In genomic region chr21:42969193-42969600, GRCh38 we compare ENCODE assay signal across 1 cellular context.
TF ChIP-seq lines count a peak whose summit lies in the region.

No MANE protein-coding gene starts in this region.

TF ChIP-seq in K562, 482 proteins besides CTCF, POLR2A, EP300 and RAD21 (continued from another document and continues in another):
- TF ChIP-seq ATF4 (CRISPR knock-in tag; IDR thresholded peaks at IDR 0.05) = 0 out of 2 replicates have a peak, but pooled peaks have one; percentile 33
- no peak for TF ChIP-seq ZFP36 (IDR thresholded peaks at IDR 0.05; ENCODE audit: low read depth, low read length, partially characterized antibody)
- TF ChIP-seq ZNF354B (CRISPR knock-in tag; IDR thresholded peaks at IDR 0.05) = no peak
- TF ChIP-seq ZNF764 (CRISPR knock-in tag; IDR thresholded peaks at IDR 0.05; ENCODE audit: low read depth) = no peak
- TF ChIP-seq ZNF77 (CRISPR knock-in tag; IDR thresholded peaks at IDR 0.05) = no peak
- TF ChIP-seq NCOA6 (IDR thresholded peaks at IDR 0.05) = no peak
- TF ChIP-seq TCF15 (CRISPR knock-in tag; IDR thresholded peaks at IDR 0.05) = peak; percentile 81; the same call in 1 of the 2 replicates
- TF ChIP-seq ZNF280A (IDR thresholded peaks at IDR 0.05; ENCODE audit: low read depth, partially characterized antibody) = no peak
- TF ChIP-seq IRF9 (tag; IDR thresholded peaks at IDR 0.05) = no peak
- no peak for TF ChIP-seq HIVEP1 (CRISPR knock-in tag; IDR thresholded peaks at IDR 0.05)
- TF ChIP-seq ILF3 (IDR thresholded peaks at IDR 0.05; ENCODE audit: borderline replicate concordance) = no peak
- no peak for TF ChIP-seq ESRRB (CRISPR knock-in tag; IDR thresholded peaks at IDR 0.05; ENCODE audit: borderline replicate concordance)
- TF ChIP-seq ZNF76 (CRISPR knock-in tag; IDR thresholded peaks at IDR 0.05; ENCODE audit: borderline replicate concordance) = 0 out of 2 replicates have a peak, but pooled peaks have one; percentile 50
- TF ChIP-seq PRMT5 (CRISPR knock-in tag; IDR thresholded peaks at IDR 0.05) = no peak
- no peak for TF ChIP-seq PYGO2 (tag; IDR thresholded peaks at IDR 0.05)
- no peak for TF ChIP-seq ZBTB40 (IDR thresholded peaks at IDR 0.05)
- no peak for TF ChIP-seq ZBTB40 (CRISPR knock-in tag; IDR thresholded peaks at IDR 0.05)
- TF ChIP-seq CREB3L1 (IDR thresholded peaks at IDR 0.05; ENCODE audit: borderline replicate concordance, low read depth) = no peak
- no peak for TF ChIP-seq YBX1 (IDR thresholded peaks at IDR 0.05)
- TF ChIP-seq ZNF436 (CRISPR knock-in tag; IDR thresholded peaks at IDR 0.05) = no peak
- TF ChIP-seq GABPB2 (CRISPR knock-in tag; conservative IDR thresholded peaks at IDR 0.05) = no peak
- TF ChIP-seq CGGBP1 (CRISPR knock-in tag; IDR thresholded peaks at IDR 0.05) = no peak
- peak; percentile 78; the same call in 1 of the 2 replicates for TF ChIP-seq HSF4 (CRISPR knock-in tag; IDR thresholded peaks at IDR 0.05; ENCODE audit: borderline replicate concordance)
- TF ChIP-seq MAFG (tag; conservative IDR thresholded peaks at IDR 0.05) = no peak
- TF ChIP-seq BCLAF1 (IDR thresholded peaks at IDR 0.05; ENCODE audit: borderline replicate concordance in 1 of 2, control insufficient read depth in 1 of 2, low read depth in 2 of 2, low read length in 1 of 2) = no peak
- no peak for TF ChIP-seq ZC3H11A (IDR thresholded peaks at IDR 0.05; ENCODE audit: low read depth, low read length)
- TF ChIP-seq TCF3 (CRISPR knock-in tag; IDR thresholded peaks at IDR 0.05) = no peak
- TF ChIP-seq PURB (CRISPR knock-in tag; IDR thresholded peaks at IDR 0.05; ENCODE audit: low read depth) = no peak
- 0 out of 2 replicates have a peak, but pooled peaks have one; percentile 64 for TF ChIP-seq HDAC8 (tag; IDR thresholded peaks at IDR 0.05)
- no peak for TF ChIP-seq DACH1 (IDR thresholded peaks at IDR 0.05; ENCODE audit: partially characterized antibody)
- no peak for TF ChIP-seq JUNB (CRISPR knock-in tag; conservative IDR thresholded peaks at IDR 0.05)
- no peak for TF ChIP-seq CEBPB (tag; IDR thresholded peaks at IDR 0.05)
- TF ChIP-seq ARHGAP35 (IDR thresholded peaks at IDR 0.05; ENCODE audit: partially characterized antibody) = no peak
- TF ChIP-seq HOXB6 (CRISPR knock-in tag; IDR thresholded peaks at IDR 0.05; ENCODE audit: borderline replicate concordance) = no peak
- no peak for TF ChIP-seq ESRRA (IDR thresholded peaks at IDR 0.05; ENCODE audit: borderline replicate concordance, low read depth)
- TF ChIP-seq CHD2 (IDR thresholded peaks at IDR 0.05; ENCODE audit: low read depth, low read length) = no peak
- TF ChIP-seq ATF7 (IDR thresholded peaks at IDR 0.05) = 0 out of 2 replicates have a peak, but pooled peaks have one; percentile 7
- TF ChIP-seq GATAD2B (IDR thresholded peaks at IDR 0.05; ENCODE audit: borderline replicate concordance) = no peak
- TF ChIP-seq NBN (IDR thresholded peaks at IDR 0.05; ENCODE audit: low read depth) = no peak
- no peak for TF ChIP-seq RBM39 (optimal IDR thresholded peaks at IDR 0.05; ENCODE audit: low read depth, low read length)
- peak; percentile 58 for TF ChIP-seq ARID1B (IDR thresholded peaks at IDR 0.05)
- no peak for TF ChIP-seq BRD4 (IDR thresholded peaks at IDR 0.05)
- no peak for TF ChIP-seq NR3C1 (CRISPR knock-in tag; IDR thresholded peaks at IDR 0.05)
- TF ChIP-seq NKRF (IDR thresholded peaks at IDR 0.05; ENCODE audit: borderline replicate concordance) = no peak
- TF ChIP-seq PREB (CRISPR knock-in tag; IDR thresholded peaks at IDR 0.05) = no peak
- TF ChIP-seq ZFP30 (CRISPR knock-in tag; IDR thresholded peaks at IDR 0.05; ENCODE audit: borderline replicate concordance) = no peak
